Comparison of ENCODE assay signal across 14 cellular contexts in genomic region chr17:27514595-27515413, GRCh38.
"Had no signal": no experiment of that assay in that cellular context is flagged by ENCODE, and none has a peak within 500 bp of the region (broad histone marks: within the 10 kb centered on the region; RNA-seq: fewer than 3 reads in every experiment).

No MANE protein-coding gene starts in this region.

- H3K4me3 ChIP-seq: pancreas, suprapubic skin, uterus had no signal

- H3K27me3 Mint-ChIP-seq: activated CD4-positive, alpha-beta T cell treated with anti-CD3 and anti-CD28 coated beads, Interleukin-2, amount 10 ng/mL, durations not matched to agents 7 days and 5 days had no signal

- ATAC-seq: left lobe of liver, pancreas had no signal

- H3K9me3 ChIP-seq: pancreas, suprapubic skin, uterus had no signal

- H3K36me3 Mint-ChIP-seq: immature natural killer cell had no signal

- H3K9me3 Mint-ChIP-seq: activated CD4-positive, alpha-beta T cell treated with anti-CD3 and anti-CD28 coated beads, Interleukin-2, amount 10 ng/mL, durations not matched to agents 7 days and 5 days; activated naive CD4-positive, alpha-beta T cell treated with anti-CD3 and anti-CD28 coated beads for 36 hours; immature natural killer cell; neural crest cell; T-helper 1 cell treated with Interleukin-12 subunit alpha and Interleukin-12 subunit beta and Interleukin-4 antibody, amounts not matched to agents 30 μg/mL and 1 μg/mL, for 36 hours had no signal

- H3K27ac Mint-ChIP-seq: activated CD4-positive, alpha-beta T cell treated with anti-CD3 and anti-CD28 coated beads, Interleukin-2, amount 10 ng/mL, durations not matched to agents 7 days and 5 days; activated naive CD4-positive, alpha-beta T cell treated with anti-CD3 and anti-CD28 coated beads for 36 hours; immature natural killer cell; T-helper 1 cell treated with Interleukin-12 subunit alpha and Interleukin-12 subunit beta and Interleukin-4 antibody, amounts not matched to agents 30 μg/mL and 1 μg/mL, for 36 hours had no signal

- DNase-seq: activated CD4-positive, alpha-beta T cell treated with anti-CD3 and anti-CD28 coated beads, Interleukin-2, amount 10 ng/mL, durations not matched to agents 7 days and 5 days; activated CD8-positive, alpha-beta memory T cell treated with anti-CD3 and anti-CD28 coated beads for 24 hours; activated naive CD4-positive, alpha-beta T cell treated with anti-CD3 and anti-CD28 coated beads for 36 hours; central memory CD4-positive, alpha-beta T cell; erythroblast; immature natural killer cell; pancreas; stimulated activated CD4-positive, alpha-beta T cell treated with anti-CD3 and anti-CD28 coated beads, Interleukin-12 subunit alpha, Interleukin-12 subunit beta, amount 100 ng/mL, for 4 hours; stimulated activated naive CD4-positive, alpha-beta T cell; uterus had no signal

- H3K27ac ChIP-seq: suprapubic skin, uterus had no signal

- H3K36me3 ChIP-seq: pancreas, suprapubic skin, uterus had no signal

- FAIRE-seq: pancreas had no signal

- H3K4me3 Mint-ChIP-seq: activated CD4-positive, alpha-beta T cell treated with anti-CD3 and anti-CD28 coated beads, Interleukin-2, amount 10 ng/mL, durations not matched to agents 7 days and 5 days; activated naive CD4-positive, alpha-beta T cell treated with anti-CD3 and anti-CD28 coated beads for 36 hours; immature natural killer cell; T-helper 1 cell treated with Interleukin-12 subunit alpha and Interleukin-12 subunit beta and Interleukin-4 antibody, amounts not matched to agents 30 μg/mL and 1 μg/mL, for 36 hours had no signal
